Comparison of ENCODE assay signal across 1 cellular context in the genomic region with DNA sequence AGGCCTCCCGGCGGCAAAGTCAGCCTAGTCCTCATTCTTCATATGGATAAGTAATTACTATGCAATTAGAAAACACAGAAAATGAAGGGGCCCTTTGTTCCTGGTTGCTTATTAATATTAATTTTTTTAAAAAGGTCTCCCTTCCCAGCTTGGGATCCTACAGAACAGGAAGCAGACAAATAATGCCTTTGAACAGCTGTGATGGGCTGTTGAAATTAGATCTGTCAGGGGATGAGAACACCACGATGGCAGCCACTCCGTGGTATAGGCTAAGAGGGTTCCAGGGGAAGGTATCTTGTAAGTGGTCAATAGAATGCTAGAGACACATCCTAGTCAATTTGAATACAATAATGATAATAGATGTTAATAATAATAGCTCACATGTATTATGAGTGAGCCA.
TF ChIP-seq lines count a peak whose summit lies in the region.

No MANE protein-coding gene starts in this region.

TF ChIP-seq in WTC11, 78 proteins besides CTCF, POLR2A, EP300 and RAD21 (continued from another document):
- TF ChIP-seq, protein P1, sequence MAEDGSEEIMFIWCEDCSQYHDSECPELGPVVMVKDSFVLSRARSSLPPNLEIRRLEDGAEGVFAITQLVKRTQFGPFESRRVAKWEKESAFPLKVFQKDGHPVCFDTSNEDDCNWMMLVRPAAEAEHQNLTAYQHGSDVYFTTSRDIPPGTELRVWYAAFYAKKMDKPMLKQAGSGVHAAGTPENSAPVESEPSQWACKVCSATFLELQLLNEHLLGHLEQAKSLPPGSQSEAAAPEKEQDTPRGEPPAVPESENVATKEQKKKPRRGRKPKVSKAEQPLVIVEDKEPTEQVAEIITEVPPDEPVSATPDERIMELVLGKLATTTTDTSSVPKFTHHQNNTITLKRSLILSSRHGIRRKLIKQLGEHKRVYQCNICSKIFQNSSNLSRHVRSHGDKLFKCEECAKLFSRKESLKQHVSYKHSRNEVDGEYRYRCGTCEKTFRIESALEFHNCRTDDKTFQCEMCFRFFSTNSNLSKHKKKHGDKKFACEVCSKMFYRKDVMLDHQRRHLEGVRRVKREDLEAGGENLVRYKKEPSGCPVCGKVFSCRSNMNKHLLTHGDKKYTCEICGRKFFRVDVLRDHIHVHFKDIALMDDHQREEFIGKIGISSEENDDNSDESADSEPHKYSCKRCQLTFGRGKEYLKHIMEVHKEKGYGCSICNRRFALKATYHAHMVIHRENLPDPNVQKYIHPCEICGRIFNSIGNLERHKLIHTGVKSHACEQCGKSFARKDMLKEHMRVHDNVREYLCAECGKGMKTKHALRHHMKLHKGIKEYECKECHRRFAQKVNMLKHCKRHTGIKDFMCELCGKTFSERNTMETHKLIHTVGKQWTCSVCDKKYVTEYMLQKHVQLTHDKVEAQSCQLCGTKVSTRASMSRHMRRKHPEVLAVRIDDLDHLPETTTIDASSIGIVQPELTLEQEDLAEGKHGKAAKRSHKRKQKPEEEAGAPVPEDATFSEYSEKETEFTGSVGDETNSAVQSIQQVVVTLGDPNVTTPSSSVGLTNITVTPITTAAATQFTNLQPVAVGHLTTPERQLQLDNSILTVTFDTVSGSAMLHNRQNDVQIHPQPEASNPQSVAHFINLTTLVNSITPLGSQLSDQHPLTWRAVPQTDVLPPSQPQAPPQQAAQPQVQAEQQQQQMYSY (CRISPR knock-in tag; IDR thresholded peaks at IDR 0.05), result no peak
- TF ChIP-seq, protein P2, sequence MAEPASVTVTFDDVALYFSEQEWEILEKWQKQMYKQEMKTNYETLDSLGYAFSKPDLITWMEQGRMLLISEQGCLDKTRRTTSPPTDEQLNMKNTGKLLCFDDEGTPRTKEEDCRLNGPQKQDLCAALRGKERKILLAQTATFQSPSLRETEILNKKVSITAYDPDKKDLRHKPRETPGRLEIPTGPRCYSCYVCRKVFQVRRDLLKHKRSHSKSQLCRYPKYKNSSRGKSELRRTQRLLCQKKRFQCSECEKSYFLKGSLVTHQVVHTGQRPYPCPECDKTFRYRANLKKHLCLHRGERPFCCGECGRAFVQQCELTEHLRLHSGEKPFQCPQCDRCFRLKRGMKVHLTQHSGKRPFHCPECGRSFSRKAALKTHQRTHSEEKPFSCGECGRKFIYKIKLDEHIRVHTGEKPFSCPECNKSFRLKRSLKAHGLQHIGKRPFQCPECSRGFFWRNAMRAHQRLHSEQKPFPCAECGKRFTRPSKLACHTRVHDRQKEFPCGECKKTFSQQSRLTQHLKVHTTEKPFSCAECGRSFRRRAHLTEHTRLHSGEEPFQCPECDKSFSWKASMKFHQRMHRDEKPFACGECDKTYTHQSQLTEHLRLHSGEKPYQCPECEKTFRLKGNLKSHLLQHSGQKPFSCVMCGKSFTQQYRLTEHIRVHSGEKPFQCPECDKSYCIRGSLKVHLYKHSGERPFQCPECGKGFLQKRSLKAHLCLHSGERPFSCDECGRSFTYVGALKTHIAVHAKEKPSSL (CRISPR knock-in tag; conservative IDR thresholded peaks at IDR 0.05), result no peak
- TF ChIP-seq NFATC4 (CRISPR knock-in tag; IDR thresholded peaks at IDR 0.05) (no peak), CBFB (CRISPR knock-in tag; IDR thresholded peaks at IDR 0.05; ENCODE audit: low read depth) (no peak), EMX1 (CRISPR knock-in tag; IDR thresholded peaks at IDR 0.05) (no peak)
TF ChIP-seq in WTC11: peak in this region for 0.
